Comparison of ENCODE assay signal across 10 cellular contexts in the genomic region with DNA sequence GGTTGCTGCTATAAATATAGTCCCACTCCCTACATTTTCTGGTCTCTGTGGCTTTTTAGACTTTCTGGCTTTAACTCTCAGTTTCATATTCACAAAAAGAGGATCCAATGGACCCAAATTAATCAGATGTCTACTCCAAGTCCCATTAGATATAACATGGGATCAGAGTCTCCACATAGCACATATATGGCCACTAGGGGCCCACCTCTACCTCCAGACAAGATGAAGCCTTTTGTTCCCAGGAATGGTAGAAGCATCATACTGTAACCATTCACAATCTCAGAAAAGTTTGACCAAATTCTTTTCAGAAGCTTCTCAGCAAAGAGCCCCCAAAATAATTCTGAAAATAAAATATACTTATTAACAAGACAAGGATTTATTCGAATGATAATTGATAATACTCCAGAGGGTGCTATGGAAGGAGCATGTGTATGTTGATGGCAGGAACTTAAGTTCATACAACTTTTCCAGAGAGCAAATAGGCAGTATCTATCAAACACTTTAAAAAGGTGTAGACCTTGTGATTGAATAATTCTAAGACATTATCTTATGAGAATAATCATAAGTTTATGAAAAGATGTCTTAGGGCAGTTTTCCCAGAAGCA.
DNase-seq lines count a peak whose midpoint lies in the region; FAIRE-seq and TF ChIP-seq lines count a peak whose summit lies in the region.
"Had no signal": no experiment of that assay in that cellular context is flagged by ENCODE, and none has a peak within 500 bp of the region (broad histone marks: within the 10 kb centered on the region; RNA-seq: fewer than 3 reads in every experiment).

No MANE protein-coding gene starts in this region.

- peaks cover 2% of the 10 kb centered on the region for H3K4me1 Mint-ChIP-seq in activated naive CD4-positive, alpha-beta T cell treated with anti-CD3 and anti-CD28 coated beads for 36 hours (ENCODE audit: low read depth)
- H3K4me1 Mint-ChIP-seq in neural crest cell = no peaks in the 10 kb centered on the region
- H3K4me1 Mint-ChIP-seq in activated naive CD8-positive, alpha-beta T cell treated with anti-CD3 and anti-CD28 coated beads for 36 hours = peaks cover 2% of the 10 kb centered on the region

- intact Hi-C loops in activated naive CD4-positive, alpha-beta T cell treated with anti-CD3 and anti-CD28 coated beads for 36 hours (cut with micrococcal nuclease) = loop anchor here (1.0 to 10.0 kb wide), 4 partner anchors 349 to 812 kb away; no protein-coding TSS in a partner anchor

- peak; percentile 65 for FAIRE-seq in H54 (lab: Jason Lieb, UNC)
- FAIRE-seq: GM18507 had no signal

- H3K27me3 Mint-ChIP-seq in activated naive CD4-positive, alpha-beta T cell treated with anti-CD3 and anti-CD28 coated beads for 36 hours (ENCODE audit: low read depth) = peaks cover 4% of the 10 kb centered on the region
- H3K27me3 Mint-ChIP-seq in neural crest cell (ENCODE audit: low read depth) = no peaks in the 10 kb centered on the region
- peaks cover 4% of the 10 kb centered on the region for H3K27me3 Mint-ChIP-seq in activated naive CD8-positive, alpha-beta T cell treated with anti-CD3 and anti-CD28 coated beads for 36 hours

- no peak overlapping the region for H3K4me3 Mint-ChIP-seq in activated naive CD4-positive, alpha-beta T cell treated with anti-CD3 and anti-CD28 coated beads for 36 hours
- H3K4me3 Mint-ChIP-seq in neural crest cell = no peak overlapping the region
- no peak overlapping the region for H3K4me3 Mint-ChIP-seq in activated naive CD8-positive, alpha-beta T cell treated with anti-CD3 and anti-CD28 coated beads for 36 hours
- H3K4me3 Mint-ChIP-seq: activated naive CD8-positive, alpha-beta T cell had no signal

- no peak for TF ChIP-seq POLR2A in H54 (IDR thresholded peaks at IDR 0.05; ENCODE audit: low read depth, low read length)

- CTCF ChIA-PET in activated naive CD4-positive, alpha-beta T cell treated with anti-CD3 and anti-CD28 coated beads for 36 hours (lab: Charles Lee) = interaction anchor here (0.6 to 1.0 kb wide), 2 partner anchors 174 to 436 kb away, joined by 3 read pairs; no protein-coding TSS in a partner anchor

- H3K36me3 Mint-ChIP-seq in activated naive CD4-positive, alpha-beta T cell treated with anti-CD3 and anti-CD28 coated beads for 36 hours (ENCODE audit: low read depth) = no peaks in the 10 kb centered on the region
- H3K36me3 Mint-ChIP-seq in neural crest cell (ENCODE audit: low read depth) = no peaks in the 10 kb centered on the region
- H3K36me3 Mint-ChIP-seq in activated naive CD8-positive, alpha-beta T cell treated with anti-CD3 and anti-CD28 coated beads for 36 hours = no peaks in the 10 kb centered on the region
- H3K36me3 Mint-ChIP-seq: activated naive CD8-positive, alpha-beta T cell had no signal

- H3K9me3 Mint-ChIP-seq in activated naive CD4-positive, alpha-beta T cell treated with anti-CD3 and anti-CD28 coated beads for 36 hours = no peaks in the 10 kb centered on the region
- no peaks in the 10 kb centered on the region for H3K9me3 Mint-ChIP-seq in neural crest cell
- H3K9me3 Mint-ChIP-seq in activated naive CD8-positive, alpha-beta T cell treated with anti-CD3 and anti-CD28 coated beads for 36 hours = no peaks in the 10 kb centered on the region

- peak; percentile 66 for TF ChIP-seq CTCF in neural crest cell (conservative IDR thresholded peaks at IDR 0.05)

- H3K27ac Mint-ChIP-seq in activated naive CD4-positive, alpha-beta T cell treated with anti-CD3 and anti-CD28 coated beads for 36 hours = no peak overlapping the region
- H3K27ac Mint-ChIP-seq in neural crest cell (ENCODE audit: unreplicated experiment) = no peak overlapping the region
- H3K27ac Mint-ChIP-seq in activated naive CD8-positive, alpha-beta T cell treated with anti-CD3 and anti-CD28 coated beads for 36 hours = no peak overlapping the region
- H3K27ac Mint-ChIP-seq: activated naive CD8-positive, alpha-beta T cell had no signal

- peak; percentile 33 for DNase-seq in activated naive CD4-positive, alpha-beta T cell treated with anti-CD3 and anti-CD28 coated beads for 36 hours
- no peak for DNase-seq in activated naive CD4-positive, alpha-beta T cell treated with Interleukin-2 at 50 U/mL for 16 hours
- DNase-seq in H54 (ENCODE audit: insufficient read length, low spot score) = no peak
- DNase-seq in NAMALWA (ENCODE audit: low spot score) = peak; percentile 18
- DNase-seq in dermis blood vessel endothelial cell = peak; percentile 83
- DNase-seq in neural crest cell (ENCODE audit: low read depth, low spot score) = no peak
- DNase-seq in activated naive CD8-positive, alpha-beta T cell treated with anti-CD3 and anti-CD28 coated beads for 36 hours = no peak
- no peak for DNase-seq in stimulated activated CD4-positive, alpha-beta T cell treated with anti-CD3 and anti-CD28 coated beads, Interleukin-4, amount 100 ng/mL, for 4 hours

Comparison
In these comparisons a context has a peak if more than half of its experiments do, and no peak if none do; other contexts are left out.
1. DNase-seq: peak in activated naive CD4-positive, alpha-beta T cell treated with anti-CD3 and anti-CD28 coated beads for 36 hours (single experiment), NAMALWA (single experiment) and dermis blood vessel endothelial cell (single experiment); none in activated naive CD4-positive, alpha-beta T cell treated with Interleukin-2 at 50 U/mL for 16 hours (single experiment), H54 (single experiment), neural crest cell (single experiment), activated naive CD8-positive, alpha-beta T cell treated with anti-CD3 and anti-CD28 coated beads for 36 hours (single experiment) and stimulated activated CD4-positive, alpha-beta T cell treated with anti-CD3 and anti-CD28 coated beads, Interleukin-4, amount 100 ng/mL, for 4 hours (0 of 2).